ENCODE assay signal across 11 cellular contexts in the genomic region with DNA sequence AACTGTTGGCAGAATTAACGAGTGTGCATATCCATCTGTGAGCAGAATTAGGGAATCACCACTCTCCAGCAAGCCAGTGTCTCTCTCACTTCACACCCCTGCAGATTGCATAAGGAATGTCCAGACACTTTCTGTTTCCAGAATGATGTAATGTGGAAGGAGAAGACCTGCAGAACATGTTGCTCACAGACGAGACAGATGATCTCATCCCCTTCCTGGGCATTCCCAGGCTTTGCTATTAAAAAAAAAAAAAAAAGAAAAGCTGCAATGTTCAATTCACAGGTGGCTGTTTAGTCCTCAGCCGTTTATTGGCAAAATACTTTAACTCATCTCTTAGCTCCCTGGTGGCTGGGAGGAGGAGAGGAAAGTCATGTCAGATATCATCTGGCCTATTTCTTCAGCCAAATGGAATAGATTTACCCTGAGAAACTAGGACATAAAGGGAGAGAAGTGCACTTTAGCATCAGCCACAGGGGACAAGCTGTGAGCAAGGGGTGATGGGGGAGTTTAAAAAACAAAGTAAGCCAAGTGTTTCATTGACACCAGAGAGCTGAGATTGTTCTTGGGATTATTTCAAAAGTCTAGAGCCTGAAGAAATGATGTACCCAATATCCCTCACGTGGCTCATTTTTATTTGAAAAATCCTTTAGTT.
DNase-seq lines count a peak whose midpoint lies in the region; ATAC-seq and TF ChIP-seq lines count a peak whose summit lies in the region.
"Had no signal": no experiment of that assay in that cellular context is flagged by ENCODE, and none has a peak within 500 bp of the region (broad histone marks: within the 10 kb centered on the region; RNA-seq: fewer than 3 reads in every experiment).

No MANE protein-coding gene starts in this region.

- H3K9me3 Mint-ChIP-seq in chondrocyte (ENCODE audit: low read depth), result no peaks in the 10 kb centered on the region

- no peak for TF ChIP-seq CTCF in AG10803 (conservative IDR thresholded peaks at IDR 0.05; ENCODE audit: low read length)
- TF ChIP-seq CTCF in chondrocyte (IDR thresholded peaks at IDR 0.05), result no peak
- no peak for TF ChIP-seq CTCF in ovary (IDR thresholded peaks at IDR 0.05)

- TF ChIP-seq POLR2A in ovary (IDR thresholded peaks at IDR 0.05), result no peak

- H3K9me3 ChIP-seq in mesenchymal stem cell (ENCODE audit: control insufficient read depth, low read length), result no peaks in the 10 kb centered on the region
- no peaks in the 10 kb centered on the region for H3K9me3 ChIP-seq in ovary
- H3K9me3 ChIP-seq: thyroid gland had no signal

- peaks cover 55% of the 10 kb centered on the region for H3K4me1 Mint-ChIP-seq in chondrocyte (ENCODE audit: low read depth)

- H3K4me2 ChIP-seq in mesenchymal stem cell (ENCODE audit: low read length, poor library complexity, severe bottlenecking), result no peak overlapping the region

- H3K36me3 ChIP-seq in mesenchymal stem cell (ENCODE audit: control insufficient read depth in 1 of 2, insufficient read depth in 2 of 2, low read depth in 1 of 2, low read length in 2 of 2), result no peaks in the 10 kb centered on the region
- H3K36me3 ChIP-seq in ovary, result no peaks in the 10 kb centered on the region
- H3K36me3 ChIP-seq: thyroid gland had no signal

- H3K4me3 Mint-ChIP-seq in chondrocyte (ENCODE audit: unreplicated experiment), result no peak overlapping the region

- no peak overlapping the region for H2AFZ ChIP-seq in mesenchymal stem cell (ENCODE audit: low read depth, low read length)

- H3K4me3 ChIP-seq in AG10803 (ENCODE audit: low read length), result no peak overlapping the region
- H3K4me3 ChIP-seq in mesenchymal stem cell (ENCODE audit: insufficient read depth in 1 of 2, low read depth in 1 of 2, low read length in 2 of 2), result no peak overlapping the region
- H3K4me3 ChIP-seq in ovary, result no peak overlapping the region
- H3K4me3 ChIP-seq: thyroid gland had no signal

- no peak overlapping the region for H3K23ac ChIP-seq in mesenchymal stem cell (ENCODE audit: low read length in 2 of 2)

- DNase-seq in AG10803 (ENCODE audit: low read depth) (peak; percentile 94), LHCN-M2 (ENCODE audit: low read depth) (peak; percentile 82), chondrocyte (ENCODE audit: low spot score) (no peak), mesenchymal stem cell (peak; percentile 96), ovary (no peak), NCI-H524 treated with DMSO at 0.1 percent for 48 hours (lab: John Stamatoyannopoulos, UW) (no peak), GOT3 (lab: John Stamatoyannopoulos, UW) (no peak)
- DNase-seq: activated naive CD4-positive, alpha-beta T cell treated with Interleukin-2 at 50 U/mL for 16 hours; NCI-H146; thyroid gland had no signal

- H2BK5ac ChIP-seq in mesenchymal stem cell (ENCODE audit: low read depth, low read length, poor library complexity, severe bottlenecking), result no peak overlapping the region

- H3K18ac ChIP-seq in mesenchymal stem cell (ENCODE audit: low read depth in 1 of 2, low read length in 2 of 2), result no peak overlapping the region

- no peak overlapping the region for H2BK15ac ChIP-seq in mesenchymal stem cell (ENCODE audit: low read depth, poor library complexity, severe bottlenecking)

- no peak for TF ChIP-seq EP300 in ovary (IDR thresholded peaks at IDR 0.05)

- no peak overlapping the region for H2BK12ac ChIP-seq in mesenchymal stem cell (ENCODE audit: low read length in 2 of 2)

- H3K27ac Mint-ChIP-seq in chondrocyte (ENCODE audit: unreplicated experiment), result peak overlapping the region; percentile 72

- no peaks in the 10 kb centered on the region for H3K27me3 ChIP-seq in mesenchymal stem cell (ENCODE audit: control insufficient read depth in 1 of 2, insufficient read depth in 1 of 2, low read length in 2 of 2)
- no peaks in the 10 kb centered on the region for H3K27me3 ChIP-seq in ovary
- H3K27me3 ChIP-seq: thyroid gland had no signal

- intact Hi-C loops in ovary (cut with DNase I), result no loop called here

- H3K27ac ChIP-seq in mesenchymal stem cell (ENCODE audit: low read length, poor library complexity, severe bottlenecking), result peak overlapping the region; percentile 7
- H3K27ac ChIP-seq in ovary, result no peak overlapping the region
- H3K27ac ChIP-seq: thyroid gland had no signal

- H3K36me3 Mint-ChIP-seq in chondrocyte (ENCODE audit: low read depth), result no peaks in the 10 kb centered on the region

- H2BK120ac ChIP-seq in mesenchymal stem cell (ENCODE audit: low read depth, low read length), result no peak overlapping the region

- no peaks in the 10 kb centered on the region for H3K79me1 ChIP-seq in mesenchymal stem cell (replicated peaks; ENCODE audit: low read length, poor library complexity, severe bottlenecking)

- H3K4me1 ChIP-seq in mesenchymal stem cell (ENCODE audit: control insufficient read depth, insufficient read depth, low read depth, low read length) (no peaks in the 10 kb centered on the region), ovary (ENCODE audit: insufficient read depth) (no peaks in the 10 kb centered on the region)
- H3K4me1 ChIP-seq: thyroid gland had no signal

- ATAC-seq in HG03521 (IDR thresholded peaks at IDR 0.05; ENCODE audit: unreplicated experiment), result no peak

- H3K4ac ChIP-seq in mesenchymal stem cell (ENCODE audit: low read depth in 1 of 2, low read length in 2 of 2), result no peak overlapping the region

- H2AK5ac ChIP-seq in mesenchymal stem cell (ENCODE audit: low read length, severe bottlenecking), result no peak overlapping the region

- H3K14ac ChIP-seq in mesenchymal stem cell (ENCODE audit: low read length in 2 of 2), result no peak overlapping the region

- no peak overlapping the region for H3K9ac ChIP-seq in mesenchymal stem cell (ENCODE audit: low read length)

- H4K8ac ChIP-seq in mesenchymal stem cell (ENCODE audit: low read length), result no peak overlapping the region

- WGBS in mesenchymal stem cell, result no CpG with 5 or more reads among the region's 4 CpGs
- WGBS in ovary, 3 donors, result 24 to 32% (median 29%) methylated on average over 4 of the region's 4 CpGs

- H4K91ac ChIP-seq in mesenchymal stem cell (ENCODE audit: low read length), result no peak overlapping the region

- H3K27me3 Mint-ChIP-seq in chondrocyte (ENCODE audit: low read depth), result no peaks in the 10 kb centered on the region

Comparison
In these comparisons a context has a peak if more than half of its experiments do, and no peak if none do; other contexts are left out.
1. DNase-seq: peak in AG10803 (single experiment), LHCN-M2 (single experiment) and mesenchymal stem cell (single experiment); none in chondrocyte (single experiment), ovary (0 of 5), NCI-H524 treated with DMSO at 0.1 percent for 48 hours (single experiment) and GOT3 (single experiment).